8 cellular contexts compared by ENCODE assay signal in genomic region chr17:44345497-44346026, GRCh38. TPM values are rescaled to one million over a fixed set of nuclear protein-coding genes. Genes with fewer than 3 reads are reported as not detected.
DNase-seq lines count a peak whose midpoint lies in the region; ATAC-seq and TF ChIP-seq lines count a peak whose summit lies in the region.

No MANE protein-coding gene starts in this region.

- H4K20me1 ChIP-seq in fibroblast of lung (ENCODE audit: control insufficient read depth, extremely low read depth, insufficient read depth, low read length) = no peaks in the 10 kb centered on the region

- peak overlapping the region; percentile 64 for H3K27ac ChIP-seq in fibroblast of lung (ENCODE audit: insufficient read depth, low read length)
- H3K27ac ChIP-seq in muscle layer of colon (ENCODE audit: low read depth, low read length) = peak overlapping the region; percentile 83
- peak overlapping the region; percentile 82 to 86 for H3K27ac ChIP-seq in tibial artery

- H3K27me3 ChIP-seq in fibroblast of lung (ENCODE audit: control insufficient read depth, insufficient read depth, low read length) = no peaks in the 10 kb centered on the region
- H3K27me3 ChIP-seq in muscle layer of colon (ENCODE audit: control insufficient read depth in 1 of 2, insufficient read depth in 2 of 2, low read length in 2 of 2) = no peaks in the 10 kb centered on the region
- no peaks in the 10 kb centered on the region for H3K27me3 ChIP-seq in tibial artery

- H3K9ac ChIP-seq in fibroblast of lung (ENCODE audit: insufficient read depth, low read length) (peak overlapping the region; percentile 77), muscle layer of colon (ENCODE audit: low read length) (peak overlapping the region; percentile 76)

- peaks cover 7% of the 10 kb centered on the region for H3K79me2 ChIP-seq in fibroblast of lung (ENCODE audit: control insufficient read depth, insufficient read depth, low read length)

- H3K4me1 ChIP-seq in fibroblast of lung (ENCODE audit: control insufficient read depth, extremely low read depth, insufficient read depth, low read length) (no peaks in the 10 kb centered on the region), muscle layer of colon (ENCODE audit: insufficient read depth, low read length) (peaks cover 16% of the 10 kb centered on the region), tibial artery (peaks cover 0 to 18% (median 11%) of the 10 kb centered on the region in 4 donors)

- in situ Hi-C loops in G401 (cut with HindIII; ENCODE audit: low sequenced_read_pairs) = no loop called here

- intact Hi-C loops in tibial artery (cut with DNase I; ENCODE audit: low total_unique reads) = loop anchor here (5.0 kb wide), 1 partner anchor 133 kb away; no protein-coding TSS in a partner anchor

- H3K4me2 ChIP-seq in fibroblast of lung (ENCODE audit: extremely low read depth, insufficient read depth, low read length) = peak overlapping the region; percentile 94

- peak overlapping the region; percentile 65 for H2AFZ ChIP-seq in fibroblast of lung (ENCODE audit: low read length)

- peak; percentile 1 for ATAC-seq in HG02938 (IDR thresholded peaks at IDR 0.05; ENCODE audit: unreplicated experiment)

- DNase-seq in G401 (ENCODE audit: low spot score) (peak; percentile 92), NCI-H526 (lab: John Stamatoyannopoulos, UW) (peak; percentile 72 to 88), fibroblast of lung (ENCODE audit: low read depth in 2 of 2) (peak; percentile 51 to 58), tibial artery (no peak), 8988T (no peak)
- DNase-seq in activated T-cell treated with anti-CD3 and anti-CD28 coated beads, Interleukin-2, amount 50 U/mL, for 48 hours = peak; percentile 61 to 65

- TF ChIP-seq CTCF in fibroblast of lung (conservative IDR thresholded peaks at IDR 0.05 in 1 of 2, IDR thresholded peaks at IDR 0.05 in 1 of 2; ENCODE audit: low read depth in 1 of 2, low read length in 2 of 2) (peak; percentile 39 to 45), tibial artery (IDR thresholded peaks at IDR 0.05) (peak in 1 of 2 experiments; percentile 20)

- H3K36me3 ChIP-seq in fibroblast of lung (ENCODE audit: control insufficient read depth, insufficient read depth, low read length) (peaks cover 3% of the 10 kb centered on the region), muscle layer of colon (ENCODE audit: insufficient read depth, low read length) (peaks cover 10% of the 10 kb centered on the region), tibial artery (peaks cover 5 to 22% (median 13%) of the 10 kb centered on the region in 3 donors)

- H3K9me3 ChIP-seq in fibroblast of lung (ENCODE audit: control insufficient read depth, insufficient read depth, low read depth, low read length) (no peaks in the 10 kb centered on the region), muscle layer of colon (ENCODE audit: low read length) (no peaks in the 10 kb centered on the region), tibial artery (no peaks in the 10 kb centered on the region)

- H3K4me3 ChIP-seq in fibroblast of lung (replicated peaks in 1 of 4; ENCODE audit: control extremely low read depth in 1 of 4, insufficient read depth in 1 of 4, low read depth in 3 of 4, low read length in 4 of 4) (peak overlapping the region; percentile 96 to 98 (median 97)), muscle layer of colon (ENCODE audit: low read depth in 1 of 2, low read length in 2 of 2) (peak overlapping the region; percentile 77 to 99), tibial artery (peak overlapping the region; percentile 80 to 82)

RNA-seq across cellular contexts. Expression of gene GRN, which starts 0.5 kb away (rescaled TPM):
- 243 and 344 TPM in 2 replicates for total RNA-seq in G401 (2014; rRNA removed; shearing (Covaris generic))
- 315 and 448 TPM in 2 replicates for total RNA-seq in fibroblast of lung
- polyA plus RNA-seq in fibroblast of lung = 146 and 151 TPM in 2 replicates
- polyA plus RNA-seq in fibroblast of lung (2012) = 262 and 290 TPM in 2 replicates
- 305 and 324 TPM in 2 replicates for polyA minus RNA-seq in fibroblast of lung (ENCODE audit: low replicate concordance)

RNA-seq across cellular contexts. Expression of gene FAM171A2, which starts 18.1 kb away (rescaled TPM):
- 22.2 and 23.6 TPM in 2 replicates for total RNA-seq in G401 (2014; rRNA removed; shearing (Covaris generic))
- 5.0 and 6.4 TPM in 2 replicates for total RNA-seq in fibroblast of lung
- polyA plus RNA-seq in fibroblast of lung = 1.4 and 1.7 TPM in 2 replicates
- polyA plus RNA-seq in fibroblast of lung (2012) = 3.9 and 4.6 TPM in 2 replicates
- polyA minus RNA-seq in fibroblast of lung (ENCODE audit: low replicate concordance) = 2.3 and 2.4 TPM in 2 replicates

RNA-seq across cellular contexts. Expression of gene SLC25A39, which starts 20.9 kb away (rescaled TPM):
- total RNA-seq in G401 (2014; rRNA removed; shearing (Covaris generic)) = 335 and 340 TPM in 2 replicates
- 47.0 and 70.2 TPM in 2 replicates for total RNA-seq in fibroblast of lung
- polyA plus RNA-seq in fibroblast of lung = 35.3 and 61.1 TPM in 2 replicates
- polyA plus RNA-seq in fibroblast of lung (2012) = 56.6 and 110 TPM in 2 replicates
- polyA minus RNA-seq in fibroblast of lung (ENCODE audit: low replicate concordance) = 96.9 and 137 TPM in 2 replicates

RNA-seq across cellular contexts. Expression of gene RUNDC3A, which starts 37.2 kb away (rescaled TPM):
- total RNA-seq in G401 (2014; rRNA removed; shearing (Covaris generic)) = 3.4 and 3.8 TPM in 2 replicates
- under 0.01 TPM in 1 of 2 replicates, not detected in the other for total RNA-seq in fibroblast of lung
- 0.05 TPM in 1 of 2 replicates, not detected in the other for polyA plus RNA-seq in fibroblast of lung
- 0.07 and 0.12 TPM in 2 replicates for polyA plus RNA-seq in fibroblast of lung (2012)
- not detected in 2 replicates for polyA minus RNA-seq in fibroblast of lung (ENCODE audit: low replicate concordance)

RNA-seq across cellular contexts. Expression of gene ITGA2B, which starts 43.9 kb away (rescaled TPM):
- 0.17 TPM in 1 of 2 replicates, not detected in the other for total RNA-seq in G401 (2014; rRNA removed; shearing (Covaris generic))
- 0.26 and 0.66 TPM in 2 replicates for total RNA-seq in fibroblast of lung
- 0.06 and 0.10 TPM in 2 replicates for polyA plus RNA-seq in fibroblast of lung
- polyA plus RNA-seq in fibroblast of lung (2012) = 0.13 and 0.31 TPM in 2 replicates
- polyA minus RNA-seq in fibroblast of lung (ENCODE audit: low replicate concordance) = 0.43 and 4.1 TPM in 2 replicates

Comparison
In these comparisons a context has a peak if more than half of its experiments do, and no peak if none do; other contexts are left out.
1. DNase-seq: peak in G401 (single experiment), NCI-H526 (2 of 2), activated T-cell treated with anti-CD3 and anti-CD28 coated beads, Interleukin-2, amount 50 U/mL, for 48 hours (2 of 2) and fibroblast of lung (2 of 2); none in tibial artery (0 of 2) and 8988T (single experiment).
2. Peak in every context shown above with its lines, with median percentiles within 50 percentile points of each other: H3K27ac ChIP-seq and H3K4me3 ChIP-seq.